ENCODE assay signal across 15 cellular contexts in genomic region chr1:17200246-17200645, GRCh38. TPM values are rescaled to one million over a fixed set of nuclear protein-coding genes. Genes with fewer than 3 reads are reported as not detected.
DNase-seq lines count a peak whose midpoint lies in the region; ATAC-seq and TF ChIP-seq lines count a peak whose summit lies in the region.
"Had no signal": no experiment of that assay in that cellular context is flagged by ENCODE, and none has a peak within 500 bp of the region (broad histone marks: within the 10 kb centered on the region; RNA-seq: fewer than 3 reads in every experiment).

No MANE protein-coding gene starts in this region.

- intact Hi-C loops in activated T-helper 1 cell treated with anti-CD3 and anti-CD28 coated beads, Interleukin-12 subunit alpha, Interleukin-12 subunit beta, Interleukin-2, Interleukin-4 antibody, amounts not matched to agents 30 ng/mL and 10 ng/mL and 1 ng/mL, durations not matched to agents 14 hours and 24 hours and 36 hours (cut with micrococcal nuclease) = no loop called here
- intact Hi-C loops in ovary (cut with DNase I) = no loop called here

- CTCF ChIA-PET in activated naive CD4-positive, alpha-beta T cell treated with anti-CD3 and anti-CD28 coated beads, Interleukin-2, amount 10 ng/mL, durations not matched to agents 7 days and 5 days (lab: Charles Lee) = no interaction called here

- no peak overlapping the region for H3K4me3 ChIP-seq in mesodermal cell (ENCODE audit: extremely low read depth, insufficient read depth, low read length, poor library complexity, severe bottlenecking)
- no peak overlapping the region for H3K4me3 ChIP-seq in ovary
- H3K4me3 ChIP-seq in gastroesophageal sphincter = no peak overlapping the region

- no peak for TF ChIP-seq CTCF in ovary (IDR thresholded peaks at IDR 0.05)
- no peak for TF ChIP-seq CTCF in gastroesophageal sphincter (IDR thresholded peaks at IDR 0.05)

- H3K4me3 Mint-ChIP-seq in activated naive CD4-positive, alpha-beta T cell treated with anti-CD3 and anti-CD28 coated beads, Interleukin-2, amount 10 ng/mL, durations not matched to agents 7 days and 5 days = no peak overlapping the region
- H3K4me3 Mint-ChIP-seq in activated T-helper 1 cell treated with anti-CD3 and anti-CD28 coated beads, Interleukin-12 subunit alpha, Interleukin-12 subunit beta, Interleukin-2, Interleukin-4 antibody, amounts not matched to agents 30 ng/mL and 10 ng/mL and 1 ng/mL, durations not matched to agents 14 hours and 24 hours and 36 hours = no peak overlapping the region
- H3K4me3 Mint-ChIP-seq: IgD-negative memory B cell had no signal

- no peak for DNase-seq in activated naive CD4-positive, alpha-beta T cell treated with anti-CD3 and anti-CD28 coated beads, Interleukin-2, amount 10 ng/mL, durations not matched to agents 7 days and 5 days
- no peak for DNase-seq in activated naive CD4-positive, alpha-beta T cell (lab: John Stamatoyannopoulos, UW)
- no peak for DNase-seq in activated T-helper 1 cell treated with anti-CD3 and anti-CD28 coated beads, Interleukin-12 subunit alpha, Interleukin-12 subunit beta, Interleukin-2, Interleukin-4 antibody, amounts not matched to agents 30 ng/mL and 10 ng/mL and 1 ng/mL, durations not matched to agents 14 hours and 24 hours and 36 hours (ENCODE audit: low spot score)
- no peak for DNase-seq in ovary
- DNase-seq in DMS114 treated with DMSO at 0.1 percent for 48 hours (lab: John Stamatoyannopoulos, UW; ENCODE audit: unreplicated experiment) = no peak
- DNase-seq: HCEC 1CT, NCI-H1417 treated with DMSO at 0.1 percent for 48 hours, NCI-H2029, NCI-H2171 treated with DMSO at 0.1 percent for 48 hours, NCI-H510A treated with DMSO at 0.1 percent for 48 hours had no signal

- TF ChIP-seq EP300 in ovary (IDR thresholded peaks at IDR 0.05) (no peak), gastroesophageal sphincter (IDR thresholded peaks at IDR 0.05) (no peak)

- peaks cover 45% of the 10 kb centered on the region for H3K4me1 Mint-ChIP-seq in activated naive CD4-positive, alpha-beta T cell treated with anti-CD3 and anti-CD28 coated beads, Interleukin-2, amount 10 ng/mL, durations not matched to agents 7 days and 5 days
- H3K4me1 Mint-ChIP-seq in activated T-helper 1 cell treated with anti-CD3 and anti-CD28 coated beads, Interleukin-12 subunit alpha, Interleukin-12 subunit beta, Interleukin-2, Interleukin-4 antibody, amounts not matched to agents 30 ng/mL and 10 ng/mL and 1 ng/mL, durations not matched to agents 14 hours and 24 hours and 36 hours (ENCODE audit: low read depth) = peaks cover 20% of the 10 kb centered on the region

- H3K27me3 ChIP-seq in ovary (no peaks in the 10 kb centered on the region), gastroesophageal sphincter (peaks cover 52% of the 10 kb centered on the region)

- H3K4me1 ChIP-seq in mesodermal cell (ENCODE audit: control insufficient read depth, insufficient read depth, low read length, poor library complexity, severe bottlenecking) = peaks cover 27% of the 10 kb centered on the region
- H3K4me1 ChIP-seq in ovary (ENCODE audit: insufficient read depth) = no peaks in the 10 kb centered on the region
- H3K4me1 ChIP-seq in gastroesophageal sphincter = no peaks in the 10 kb centered on the region

- WGBS in mesodermal cell (ENCODE audit: insufficient coverage in 2 of 2), 2 experiments = 90% methylated on average over 3 of the region's 8 CpGs; no CpG with 5 or more reads in 1 of the 2 experiments
- 7 to 27% (median 9%) methylated on average over 8 of the region's 8 CpGs for WGBS in ovary, 3 donors
- 43 to 52% methylated on average over 8 of the region's 8 CpGs for WGBS in gastroesophageal sphincter (ENCODE audit: low coverage in 1 of 2), 2 donors

- ATAC-seq in gastroesophageal sphincter = no peak

- H3K27ac ChIP-seq in mesodermal cell (ENCODE audit: low read depth, low read length, severe bottlenecking) (peak overlapping the region; percentile 78), ovary (no peak overlapping the region), gastroesophageal sphincter (no peak overlapping the region)

- peak overlapping the region; percentile 8 for H3K27ac Mint-ChIP-seq in activated naive CD4-positive, alpha-beta T cell treated with anti-CD3 and anti-CD28 coated beads, Interleukin-2, amount 10 ng/mL, durations not matched to agents 7 days and 5 days
- H3K27ac Mint-ChIP-seq in activated T-helper 1 cell treated with anti-CD3 and anti-CD28 coated beads, Interleukin-12 subunit alpha, Interleukin-12 subunit beta, Interleukin-2, Interleukin-4 antibody, amounts not matched to agents 30 ng/mL and 10 ng/mL and 1 ng/mL, durations not matched to agents 14 hours and 24 hours and 36 hours = peak overlapping the region; percentile 40
- H3K27ac Mint-ChIP-seq: CD14-positive monocyte, IgD-negative memory B cell had no signal

- H3K9me3 ChIP-seq in mesodermal cell (ENCODE audit: control insufficient read depth, low read length) = no peaks in the 10 kb centered on the region
- H3K9me3 ChIP-seq in ovary = no peaks in the 10 kb centered on the region
- H3K9me3 ChIP-seq in gastroesophageal sphincter = no peaks in the 10 kb centered on the region
- H3K9me3 ChIP-seq: Caco-2 had no signal

- TF ChIP-seq POLR2A in ovary (IDR thresholded peaks at IDR 0.05) = no peak
- TF ChIP-seq POLR2A in gastroesophageal sphincter (IDR thresholded peaks at IDR 0.05) = no peak

- peaks cover 67% of the 10 kb centered on the region for H3K27me3 Mint-ChIP-seq in activated naive CD4-positive, alpha-beta T cell treated with anti-CD3 and anti-CD28 coated beads, Interleukin-2, amount 10 ng/mL, durations not matched to agents 7 days and 5 days
- peaks cover 7% of the 10 kb centered on the region for H3K27me3 Mint-ChIP-seq in activated T-helper 1 cell treated with anti-CD3 and anti-CD28 coated beads, Interleukin-12 subunit alpha, Interleukin-12 subunit beta, Interleukin-2, Interleukin-4 antibody, amounts not matched to agents 30 ng/mL and 10 ng/mL and 1 ng/mL, durations not matched to agents 14 hours and 24 hours and 36 hours (ENCODE audit: insufficient read depth)
- H3K27me3 Mint-ChIP-seq: IgD-negative memory B cell had no signal

- no peaks in the 10 kb centered on the region for H3K9me3 Mint-ChIP-seq in activated naive CD4-positive, alpha-beta T cell treated with anti-CD3 and anti-CD28 coated beads, Interleukin-2, amount 10 ng/mL, durations not matched to agents 7 days and 5 days
- no peaks in the 10 kb centered on the region for H3K9me3 Mint-ChIP-seq in activated T-helper 1 cell treated with anti-CD3 and anti-CD28 coated beads, Interleukin-12 subunit alpha, Interleukin-12 subunit beta, Interleukin-2, Interleukin-4 antibody, amounts not matched to agents 30 ng/mL and 10 ng/mL and 1 ng/mL, durations not matched to agents 14 hours and 24 hours and 36 hours
- H3K9me3 Mint-ChIP-seq: IgD-negative memory B cell had no signal

- H3K36me3 ChIP-seq in mesodermal cell (ENCODE audit: control insufficient read depth, insufficient read depth, low read length) = no peaks in the 10 kb centered on the region
- H3K36me3 ChIP-seq in ovary = no peaks in the 10 kb centered on the region
- H3K36me3 ChIP-seq in gastroesophageal sphincter = no peaks in the 10 kb centered on the region

- no peaks in the 10 kb centered on the region for H3K36me3 Mint-ChIP-seq in activated naive CD4-positive, alpha-beta T cell treated with anti-CD3 and anti-CD28 coated beads, Interleukin-2, amount 10 ng/mL, durations not matched to agents 7 days and 5 days
- peaks cover 2% of the 10 kb centered on the region for H3K36me3 Mint-ChIP-seq in activated T-helper 1 cell treated with anti-CD3 and anti-CD28 coated beads, Interleukin-12 subunit alpha, Interleukin-12 subunit beta, Interleukin-2, Interleukin-4 antibody, amounts not matched to agents 30 ng/mL and 10 ng/mL and 1 ng/mL, durations not matched to agents 14 hours and 24 hours and 36 hours (ENCODE audit: low read depth)
- H3K36me3 Mint-ChIP-seq: IgD-negative memory B cell had no signal

RNA-seq across cellular contexts. Expression of gene PADI1, which starts 4.7 kb away (rescaled TPM):
- total RNA-seq in activated T-helper 1 cell treated with anti-CD3 and anti-CD28 coated beads, Interleukin-12 subunit alpha, Interleukin-12 subunit beta, Interleukin-2, Interleukin-4 antibody, amounts not matched to agents 30 ng/mL and 10 ng/mL and 1 ng/mL, durations not matched to agents 14 hours and 24 hours and 36 hours = not detected in 2 replicates
- 0.33 TPM for polyA plus RNA-seq in mesodermal cell (2013, experiment 1 of 2)
- 0.25 TPM for polyA plus RNA-seq in mesodermal cell (2013, experiment 2 of 2)
- under 1 TPM in 1 of 7 donors, not detected in 6; 0.07 TPM for total RNA-seq in ovary
- polyA plus RNA-seq in ovary = not detected
- total RNA-seq in gastroesophageal sphincter = 1 to 10 TPM in 2 of 4 donors, under 1 TPM in 1, not detected in 1; 0.27 to 2.5 (median 2.3) TPM
- total RNA-seq: Caco-2 had no signal
- polyA plus RNA-seq: CD14-positive monocyte, IgD-negative memory B cell had no signal

RNA-seq across cellular contexts. Expression of gene PADI3, which starts 48.7 kb away (rescaled TPM):
- not detected in 2 replicates for total RNA-seq in activated T-helper 1 cell treated with anti-CD3 and anti-CD28 coated beads, Interleukin-12 subunit alpha, Interleukin-12 subunit beta, Interleukin-2, Interleukin-4 antibody, amounts not matched to agents 30 ng/mL and 10 ng/mL and 1 ng/mL, durations not matched to agents 14 hours and 24 hours and 36 hours
- polyA plus RNA-seq in mesodermal cell (2013, experiment 1 of 2) = 0.15 TPM
- 0.15 TPM for polyA plus RNA-seq in mesodermal cell (2013, experiment 2 of 2)
- not detected for total RNA-seq in ovary
- not detected for polyA plus RNA-seq in ovary
- under 1 TPM in 2 of 4 donors, not detected in 2; 0.20 to 0.31 TPM for total RNA-seq in gastroesophageal sphincter
- total RNA-seq: Caco-2 had no signal
- polyA plus RNA-seq: CD14-positive monocyte, IgD-negative memory B cell had no signal
